8 cellular contexts compared by ENCODE assay signal in genomic region chr7:69599211-69599878, GRCh38. TPM values are rescaled to one million over a fixed set of nuclear protein-coding genes. Genes with fewer than 3 reads are reported as not detected.
DNase-seq lines count a peak whose midpoint lies in the region; ATAC-seq and TF ChIP-seq lines count a peak whose summit lies in the region.

No MANE protein-coding gene starts in this region.

- H3K9me3 ChIP-seq in SK-N-SH: no peaks in the 10 kb centered on the region
- H3K9me3 ChIP-seq in parathyroid adenoma (ENCODE audit: control insufficient read depth, low read length): no peaks in the 10 kb centered on the region

- no peaks in the 10 kb centered on the region for H3K9me2 ChIP-seq in SK-N-SH

- peaks cover 40% of the 10 kb centered on the region for H4K20me1 ChIP-seq in SK-N-SH (ENCODE audit: insufficient read depth)

- DNase-seq in T47D (ENCODE audit: low read depth in 1 of 2, low spot score in 1 of 2) (peak; percentile 25 to 45), MCF 10A (ENCODE audit: unreplicated experiment) (no peak), SK-N-SH (peak; percentile 82), fibroblast of villous mesenchyme (ENCODE audit: low read depth) (no peak), OCI-M1 (lab: John Stamatoyannopoulos, UW) (no peak)

- CTCF ChIA-PET in MCF 10A (lab: Yijun Ruan, JAX) (no interaction called here), SK-N-SH (lab: Yijun Ruan, JAX) (interaction anchor here (0.9 to 1.8 kb wide), 5 partner anchors 13 to 293 kb away, joined by 3 to 4 read pairs (median 3); no protein-coding TSS in a partner anchor)

- BruUV-seq in MCF 10A (replicated peaks; lab: Mats Ljungman, UMichigan): no TSS peak

- H3K4me3 Mint-ChIP-seq in MCF 10A (ENCODE audit: unreplicated experiment): no peak overlapping the region

- H3K27ac ChIP-seq in SK-N-SH (ENCODE audit: low read depth in 2 of 2, low read length in 1 of 2): peak overlapping the region; percentile 49 to 93; a peak in 3 of 4 replicates
- H3K27ac ChIP-seq in parathyroid adenoma: no peak overlapping the region

- H3K27me3 ChIP-seq in SK-N-SH (ENCODE audit: insufficient read depth) (no peaks in the 10 kb centered on the region), parathyroid adenoma (ENCODE audit: control insufficient read depth, insufficient read depth, low read length) (no peaks in the 10 kb centered on the region)

- H3K79me2 ChIP-seq in SK-N-SH (ENCODE audit: insufficient read depth) (peaks cover 51% of the 10 kb centered on the region), parathyroid adenoma (peaks cover 2% of the 10 kb centered on the region)

- peaks cover 23% of the 10 kb centered on the region for H3F3A ChIP-seq in SK-N-SH (replicated peaks; ENCODE audit: insufficient read depth)

- H2AFZ ChIP-seq in SK-N-SH (ENCODE audit: low read depth) (peak overlapping the region; percentile 91), parathyroid adenoma (peak overlapping the region; percentile 97)

- TF ChIP-seq RAD21 in SK-N-SH (IDR thresholded peaks at IDR 0.05; ENCODE audit: low read length): no peak

- WGBS in SK-N-SH (ENCODE audit: low lambda C conversion rate): 2% methylated on average over 57 of the region's 66 CpGs

- no peak for TF ChIP-seq CTCF in MCF 10A (IDR thresholded peaks at IDR 0.05; ENCODE audit: unreplicated experiment)
- TF ChIP-seq CTCF in SK-N-SH (IDR thresholded peaks at IDR 0.05): no peak
- no peak for TF ChIP-seq CTCF in fibroblast of villous mesenchyme (IDR thresholded peaks at IDR 0.05; ENCODE audit: insufficient read depth, low read depth, low read length)
- TF ChIP-seq CTCF in parathyroid adenoma (IDR thresholded peaks at IDR 0.05): no peak

- H3K4me2 ChIP-seq in SK-N-SH (peak overlapping the region; percentile 96), parathyroid adenoma (ENCODE audit: low read length) (peak overlapping the region; percentile 78)

- POLR2A ChIA-PET in MCF 10A (lab: Yijun Ruan, JAX) (no interaction called here), SK-N-SH (lab: Yijun Ruan, JAX) (interaction anchor here (1.1 kb wide), 2 partner anchors 40 to 139 kb away, joined by 3 read pairs; no protein-coding TSS in a partner anchor)

- no peaks in the 10 kb centered on the region for H3K27me3 Mint-ChIP-seq in MCF 10A (ENCODE audit: insufficient read depth, unreplicated experiment)

- no peak overlapping the region for H3K27ac Mint-ChIP-seq in MCF 10A (ENCODE audit: low read depth, unreplicated experiment)

- H3K4me3 ChIP-seq in SK-N-SH (ENCODE audit: low read depth in 2 of 2, low read length in 1 of 2) (peak overlapping the region; percentile 89 to 100), fibroblast of villous mesenchyme (ENCODE audit: low read depth, low read length) (peak overlapping the region; percentile 70), parathyroid adenoma (ENCODE audit: low read depth, low read length) (peak overlapping the region; percentile 60)

- in situ Hi-C loops in T47D (cut with HindIII; ENCODE audit: low pct_unique_long_range_greater_than_20kb, low sequenced_read_pairs): no loop called here

- H3K9ac ChIP-seq in SK-N-SH (peak overlapping the region; percentile 84), parathyroid adenoma (no peak overlapping the region)

- peaks cover 8 to 23% of the 10 kb centered on the region in 2 experiments for H3K4me1 ChIP-seq in SK-N-SH (ENCODE audit: control insufficient read depth in 1 of 2, insufficient read depth in 2 of 2, low read depth in 1 of 2, low read length in 1 of 2)
- peaks cover 8% of the 10 kb centered on the region for H3K4me1 ChIP-seq in parathyroid adenoma

- no peak; a peak in 1 of 4 replicates for TF ChIP-seq EP300 in SK-N-SH (IDR thresholded peaks at IDR 0.05; ENCODE audit: borderline replicate concordance in 1 of 2, low read depth in 1 of 2, low read length in 1 of 2)

- no peaks in the 10 kb centered on the region for H3K9me3 Mint-ChIP-seq in MCF 10A (ENCODE audit: unreplicated experiment)

- ATAC-seq in GM21515 (IDR thresholded peaks at IDR 0.05; ENCODE audit: unreplicated experiment) (no peak), GM19328 (IDR thresholded peaks at IDR 0.05; ENCODE audit: unreplicated experiment) (no peak)

- H3K4me1 Mint-ChIP-seq in MCF 10A (ENCODE audit: insufficient read depth, unreplicated experiment): no peaks in the 10 kb centered on the region

- intact Hi-C loops in MCF 10A (cut with micrococcal nuclease): no loop called here

- no peaks in the 10 kb centered on the region for H3K36me3 ChIP-seq in SK-N-SH (replicated peaks in 1 of 2; ENCODE audit: control insufficient read depth in 1 of 2, insufficient read depth in 2 of 2, low read length in 1 of 2)
- no peaks in the 10 kb centered on the region for H3K36me3 ChIP-seq in parathyroid adenoma (ENCODE audit: control insufficient read depth, insufficient read depth, low read length)

- H3K36me3 Mint-ChIP-seq in MCF 10A (ENCODE audit: insufficient read depth, unreplicated experiment): no peaks in the 10 kb centered on the region

TF ChIP-seq in SK-N-SH, 30 proteins besides CTCF, POLR2A, EP300 and RAD21:
- TF ChIP-seq MAX (IDR thresholded peaks at IDR 0.05; ENCODE audit: low read depth) (0 out of 2 replicates have a peak, but pooled peaks have one; percentile 2), PBX3 (IDR thresholded peaks at IDR 0.05) (peak; percentile 63), NFIC (IDR thresholded peaks at IDR 0.05; ENCODE audit: borderline replicate concordance) (no peak), YY1 (IDR thresholded peaks at IDR 0.05; ENCODE audit: low read depth) (peak; percentile 48; the same call in 1 of the 2 replicates)

RNA-seq across cellular contexts. Expression of gene AUTS2, which starts 1.1 kb away (rescaled TPM):
- total RNA-seq in MCF 10A (2022): 1.3 and 1.8 TPM in 2 replicates
- polyA plus RNA-seq in SK-N-SH (2012; rRNA removed): 7.8 and 15.6 TPM in 2 replicates
- polyA plus RNA-seq in SK-N-SH (2012; cell fraction: cytosol; rRNA removed): 6.6 and 8.9 TPM in 2 replicates
- 77.7 and 103 TPM in 2 replicates for polyA plus RNA-seq in SK-N-SH (2012; cell fraction: nucleus; rRNA removed)
- 3.9 and 7.1 TPM in 2 replicates for total RNA-seq in fibroblast of villous mesenchyme

Comparison
In these comparisons a context has a peak if more than half of its experiments do, and no peak if none do; other contexts are left out.
1. DNase-seq: peak in T47D (2 of 2) and SK-N-SH (single experiment); none in MCF 10A (single experiment), fibroblast of villous mesenchyme (single experiment) and OCI-M1 (single experiment).
2. Peak in every context shown above with its lines, with median percentiles within 50 percentile points of each other: H3K4me3 ChIP-seq.